1 cellular context compared by ENCODE assay signal in genomic region chr3:48635222-48636021, GRCh38.
TF ChIP-seq lines count a peak whose summit lies in the region.

Gene SLC26A6, minus strand, starts transcription at chr3:48635461. Its CDS starts 68 bp downstream, at chr3:48635393.

TF ChIP-seq in HepG2, 621 proteins besides CTCF, POLR2A, EP300 and RAD21 (continued from another document and continues in another):
- peak; percentile 95 for TF ChIP-seq ZNF574 (CRISPR knock-in tag; IDR thresholded peaks at IDR 0.05)
- peak; percentile 43; the same call in 1 of the 2 replicates for TF ChIP-seq SIN3A (IDR thresholded peaks at IDR 0.05; ENCODE audit: borderline replicate concordance, low read depth, low read length)
- peak; percentile 31; the same call in 1 of the 2 replicates for TF ChIP-seq DZIP1 (CRISPR knock-in tag; IDR thresholded peaks at IDR 0.05)
- peak; percentile 77; the same call in 1 of the 2 replicates for TF ChIP-seq CENPT (CRISPR knock-in tag; IDR thresholded peaks at IDR 0.05; ENCODE audit: low read depth)
- peak; percentile 38 for TF ChIP-seq ADNP (CRISPR knock-in tag; IDR thresholded peaks at IDR 0.05)
- TF ChIP-seq HOXA5 (CRISPR knock-in tag; IDR thresholded peaks at IDR 0.05), result peak; percentile 80
- TF ChIP-seq MTA3 (CRISPR knock-in tag; IDR thresholded peaks at IDR 0.05), result no peak
- no peak for TF ChIP-seq ZNF660 (CRISPR knock-in tag; IDR thresholded peaks at IDR 0.05; ENCODE audit: borderline replicate concordance, low read depth)
- TF ChIP-seq KDM2A (CRISPR knock-in tag; IDR thresholded peaks at IDR 0.05; ENCODE audit: borderline replicate concordance, low read depth), result peak; percentile 72; the same call in 1 of the 2 replicates
- no peak for TF ChIP-seq HNF4G (IDR thresholded peaks at IDR 0.05; ENCODE audit: borderline replicate concordance, low read depth, low read length)
- TF ChIP-seq HNF4G (CRISPR knock-in tag; IDR thresholded peaks at IDR 0.05; ENCODE audit: borderline replicate concordance, low read depth), result peak; percentile 18; the same call in 1 of the 2 replicates
- TF ChIP-seq ZNF512 (CRISPR knock-in tag; IDR thresholded peaks at IDR 0.05), result no peak
- no peak for TF ChIP-seq KDM6A (CRISPR knock-in tag; IDR thresholded peaks at IDR 0.05; ENCODE audit: low read depth)
- no peak for TF ChIP-seq MATR3 (CRISPR knock-in tag; IDR thresholded peaks at IDR 0.05)
- peak; percentile 74 for TF ChIP-seq POLR2AphosphoS5 (IDR thresholded peaks at IDR 0.05; ENCODE audit: low read depth, low read length)
- TF ChIP-seq E2F2 (CRISPR knock-in tag; IDR thresholded peaks at IDR 0.05; ENCODE audit: borderline replicate concordance), result peak; percentile 80; the same call in 1 of the 2 replicates
- no peak for TF ChIP-seq WIZ (CRISPR knock-in tag; IDR thresholded peaks at IDR 0.05)
- TF ChIP-seq SETDB1 (CRISPR knock-in tag; IDR thresholded peaks at IDR 0.05; ENCODE audit: borderline replicate concordance), result peak; percentile 70; the same call in 1 of the 2 replicates
- no peak for TF ChIP-seq TSC22D2 (CRISPR knock-in tag; IDR thresholded peaks at IDR 0.05; ENCODE audit: borderline replicate concordance)
- no peak for TF ChIP-seq ZNF367 (CRISPR knock-in tag; IDR thresholded peaks at IDR 0.05; ENCODE audit: borderline replicate concordance)
- no peak; the same call in 1 of the 2 replicates for TF ChIP-seq NR2F2 (IDR thresholded peaks at IDR 0.05; ENCODE audit: borderline replicate concordance, low read depth)
- TF ChIP-seq STAG1 (CRISPR knock-in tag; IDR thresholded peaks at IDR 0.05), result peak; percentile 68
- no peak for TF ChIP-seq PLSCR1 (CRISPR knock-in tag; IDR thresholded peaks at IDR 0.05; ENCODE audit: borderline replicate concordance)
- peak; percentile 91 for TF ChIP-seq ZNF451 (CRISPR knock-in tag; IDR thresholded peaks at IDR 0.05)
- 0 out of 2 replicates have a peak, but pooled peaks have one; percentile 14 for TF ChIP-seq ZFP41 (CRISPR knock-in tag; IDR thresholded peaks at IDR 0.05; ENCODE audit: borderline replicate concordance)
- TF ChIP-seq ATRX (CRISPR knock-in tag; IDR thresholded peaks at IDR 0.05; ENCODE audit: borderline replicate concordance), result no peak
- no peak for TF ChIP-seq ZNF800 (CRISPR knock-in tag; IDR thresholded peaks at IDR 0.05)
- no peak for TF ChIP-seq ZNF839 (CRISPR knock-in tag; IDR thresholded peaks at IDR 0.05; ENCODE audit: borderline replicate concordance)
- no peak; the same call in 1 of the 2 replicates for TF ChIP-seq ZNF879 (CRISPR knock-in tag; IDR thresholded peaks at IDR 0.05)
- TF ChIP-seq ZNF576 (CRISPR knock-in tag; IDR thresholded peaks at IDR 0.05), result no peak
- TF ChIP-seq ZNF24 (IDR thresholded peaks at IDR 0.05), result no peak
- no peak for TF ChIP-seq ZNF17 (CRISPR knock-in tag; IDR thresholded peaks at IDR 0.05)
- TF ChIP-seq GTF2F1 (IDR thresholded peaks at IDR 0.05; ENCODE audit: low read length), result no peak
- no peak for TF ChIP-seq ZNF329 (CRISPR knock-in tag; IDR thresholded peaks at IDR 0.05; ENCODE audit: low read depth)
- no peak for TF ChIP-seq RFXANK (CRISPR knock-in tag; IDR thresholded peaks at IDR 0.05)
- peak; percentile 70 for TF ChIP-seq GATA4 (IDR thresholded peaks at IDR 0.05; ENCODE audit: borderline replicate concordance, low read depth)
- no peak; the same call in 1 of the 2 replicates for TF ChIP-seq PAX8 (CRISPR knock-in tag; IDR thresholded peaks at IDR 0.05; ENCODE audit: borderline replicate concordance)
- no peak for TF ChIP-seq ZMYM2 (CRISPR knock-in tag; IDR thresholded peaks at IDR 0.05)
- peak; percentile 57; the same call in 1 of the 2 replicates for TF ChIP-seq YEATS4 (CRISPR knock-in tag; IDR thresholded peaks at IDR 0.05; ENCODE audit: borderline replicate concordance)
- no peak for TF ChIP-seq KLF12 (CRISPR knock-in tag; IDR thresholded peaks at IDR 0.05; ENCODE audit: borderline replicate concordance)
- TF ChIP-seq HNRNPH1 (optimal IDR thresholded peaks at IDR 0.05; ENCODE audit: low read depth, low read length), result no peak
- TF ChIP-seq SIN3B (IDR thresholded peaks at IDR 0.05; ENCODE audit: low read length), result peak; percentile 32
- TF ChIP-seq NFKBIZ (CRISPR knock-in tag; IDR thresholded peaks at IDR 0.05), result 0 out of 2 replicates have a peak, but pooled peaks have one; percentile 29
- no peak for TF ChIP-seq NFE2L1 (CRISPR knock-in tag; IDR thresholded peaks at IDR 0.05; ENCODE audit: borderline replicate concordance)
- no peak for TF ChIP-seq MAFK (conservative IDR thresholded peaks at IDR 0.05 in 1 of 2, IDR thresholded peaks at IDR 0.05 in 1 of 2; ENCODE audit: low read length in 2 of 2)
- no peak for TF ChIP-seq ZNF646 (CRISPR knock-in tag; IDR thresholded peaks at IDR 0.05)
